Comparison of ENCODE assay signal across 1 cellular context in genomic region chr18:79625924-79626561, GRCh38.
TF ChIP-seq lines count a peak whose summit lies in the region.

No MANE protein-coding gene starts in this region.

TF ChIP-seq in HepG2, 621 proteins besides CTCF, POLR2A, EP300 and RAD21:
- TF ChIP-seq TCF7L2 (IDR thresholded peaks at IDR 0.05; ENCODE audit: low read depth, low read length) (no peak), SKIL (CRISPR knock-in tag; IDR thresholded peaks at IDR 0.05; ENCODE audit: borderline replicate concordance) (no peak), ISX (CRISPR knock-in tag; conservative IDR thresholded peaks at IDR 0.05) (no peak), PCBP2 (optimal IDR thresholded peaks at IDR 0.05; ENCODE audit: low read depth, low read length, poor library complexity, severe bottlenecking) (no peak), CBX5 (CRISPR knock-in tag; IDR thresholded peaks at IDR 0.05; ENCODE audit: borderline replicate concordance) (no peak), NCOA1 (CRISPR knock-in tag; IDR thresholded peaks at IDR 0.05) (no peak), PBX3 (CRISPR knock-in tag; IDR thresholded peaks at IDR 0.05; ENCODE audit: borderline replicate concordance) (no peak), BATF2 (CRISPR knock-in tag; IDR thresholded peaks at IDR 0.05) (no peak), IRX3 (CRISPR knock-in tag; IDR thresholded peaks at IDR 0.05; ENCODE audit: borderline replicate concordance, low read depth) (no peak), SAFB2 (CRISPR knock-in tag; IDR thresholded peaks at IDR 0.05; ENCODE audit: borderline replicate concordance, low read depth) (no peak), ZNF292 (CRISPR knock-in tag; IDR thresholded peaks at IDR 0.05; ENCODE audit: borderline replicate concordance, low read depth) (no peak), HOXA3 (CRISPR knock-in tag; IDR thresholded peaks at IDR 0.05) (no peak)
